8 cellular contexts compared by ENCODE assay signal in genomic region chr6:27471365-27472115, GRCh38. TPM values are rescaled to one million over a fixed set of nuclear protein-coding genes. Genes with fewer than 3 reads are reported as not detected.
DNase-seq lines count a peak whose midpoint lies in the region; ATAC-seq lines count a peak whose summit lies in the region.

No MANE protein-coding gene starts in this region.

- no peak overlapping the region for H2AK5ac ChIP-seq in mesenchymal stem cell (ENCODE audit: low read length, severe bottlenecking)

- H2BK15ac ChIP-seq in mesenchymal stem cell (ENCODE audit: low read depth, poor library complexity, severe bottlenecking), result no peak overlapping the region

- peak overlapping the region; percentile 95 for H3K27ac Mint-ChIP-seq in stimulated activated naive CD8-positive, alpha-beta T cell treated with anti-CD3 and anti-CD28 coated beads, Interleukin-15, Interleukin-2, amounts not matched to agents 100 ng/mL and 50 ng/mL, for 24 hours

- peak overlapping the region; percentile 75 for H3K4me2 ChIP-seq in mesenchymal stem cell (ENCODE audit: low read length, poor library complexity, severe bottlenecking)

- H3K9ac ChIP-seq in mesenchymal stem cell (ENCODE audit: low read length), result peak overlapping the region; percentile 92

- H3K4me1 ChIP-seq in mesenchymal stem cell (ENCODE audit: control insufficient read depth, insufficient read depth, low read depth, low read length), result peaks cover 1% of the 10 kb centered on the region

- peak overlapping the region; percentile 13 for H3K27ac ChIP-seq in angular gyrus (ENCODE audit: low read depth, low read length)
- no peak overlapping the region for H3K27ac ChIP-seq in mesenchymal stem cell (ENCODE audit: low read length, poor library complexity, severe bottlenecking)

- DNase-seq in stimulated activated naive CD8-positive, alpha-beta T cell treated with anti-CD3 and anti-CD28 coated beads, Interleukin-15, Interleukin-2, amounts not matched to agents 100 U/mL and 50 U/mL, for 24 hours, result no peak
- DNase-seq in mesenchymal stem cell, result peak; percentile 1
- DNase-seq in NOMO-1 treated with DMSO at 0.1 percent for 48 hours (lab: John Stamatoyannopoulos, UW; ENCODE audit: unreplicated experiment), result no peak
- DNase-seq in UCSD-AML1 (lab: John Stamatoyannopoulos, UW; ENCODE audit: unreplicated experiment), result no peak
- DNase-seq in cerebellar nuclear complex (lab: John Stamatoyannopoulos, UW), result no peak
- DNase-seq in putamen (ENCODE audit: low spot score), result no peak

- peaks cover 47% of the 10 kb centered on the region for H3K4me1 Mint-ChIP-seq in stimulated activated naive CD8-positive, alpha-beta T cell treated with anti-CD3 and anti-CD28 coated beads, Interleukin-15, Interleukin-2, amounts not matched to agents 100 ng/mL and 50 ng/mL, for 24 hours (ENCODE audit: low read depth)

- no peak overlapping the region for H2BK12ac ChIP-seq in mesenchymal stem cell (ENCODE audit: low read length in 2 of 2)

- peaks cover 12% of the 10 kb centered on the region for H3K9me3 ChIP-seq in mesenchymal stem cell (ENCODE audit: control insufficient read depth, low read length)

- H2AFZ ChIP-seq in mesenchymal stem cell (ENCODE audit: low read depth, low read length), result no peak overlapping the region

- no peak overlapping the region for H3K14ac ChIP-seq in mesenchymal stem cell (ENCODE audit: low read length in 2 of 2)

- H3K36me3 ChIP-seq in mesenchymal stem cell (ENCODE audit: control insufficient read depth in 1 of 2, insufficient read depth in 2 of 2, low read depth in 1 of 2, low read length in 2 of 2), result peaks cover 5 to 39% of the 10 kb centered on the region in 2 experiments

- no peak overlapping the region for H2BK120ac ChIP-seq in mesenchymal stem cell (ENCODE audit: low read depth, low read length)

- no peak overlapping the region for H4K91ac ChIP-seq in mesenchymal stem cell (ENCODE audit: low read length)

- no peak overlapping the region for H4K8ac ChIP-seq in mesenchymal stem cell (ENCODE audit: low read length)

- no peak overlapping the region for H3K4ac ChIP-seq in mesenchymal stem cell (ENCODE audit: low read depth in 1 of 2, low read length in 2 of 2)

- ATAC-seq in stimulated activated naive CD8-positive, alpha-beta T cell treated with anti-CD3 and anti-CD28 coated beads, Interleukin-15, Interleukin-2, amounts not matched to agents 100 U/mL and 50 U/mL, for 24 hours, result no peak

- 99% methylated on average over 4 of the region's 6 CpGs for WGBS in mesenchymal stem cell

- H3K23ac ChIP-seq in mesenchymal stem cell (ENCODE audit: low read length in 2 of 2), result no peak overlapping the region

- H3K4me3 Mint-ChIP-seq in stimulated activated naive CD8-positive, alpha-beta T cell treated with anti-CD3 and anti-CD28 coated beads, Interleukin-15, Interleukin-2, amounts not matched to agents 100 ng/mL and 50 ng/mL, for 24 hours, result peak overlapping the region; percentile 89

- no peaks in the 10 kb centered on the region for H3K27me3 Mint-ChIP-seq in stimulated activated naive CD8-positive, alpha-beta T cell treated with anti-CD3 and anti-CD28 coated beads, Interleukin-15, Interleukin-2, amounts not matched to agents 100 ng/mL and 50 ng/mL, for 24 hours

- peaks cover 12% of the 10 kb centered on the region for H3K79me1 ChIP-seq in mesenchymal stem cell (replicated peaks; ENCODE audit: low read length, poor library complexity, severe bottlenecking)

- no peaks in the 10 kb centered on the region for H3K27me3 ChIP-seq in mesenchymal stem cell (ENCODE audit: control insufficient read depth in 1 of 2, insufficient read depth in 1 of 2, low read length in 2 of 2)

- H3K36me3 Mint-ChIP-seq in stimulated activated naive CD8-positive, alpha-beta T cell treated with anti-CD3 and anti-CD28 coated beads, Interleukin-15, Interleukin-2, amounts not matched to agents 100 ng/mL and 50 ng/mL, for 24 hours (ENCODE audit: low read depth), result peaks cover 52% of the 10 kb centered on the region

- no peaks in the 10 kb centered on the region for H3K9me3 Mint-ChIP-seq in stimulated activated naive CD8-positive, alpha-beta T cell treated with anti-CD3 and anti-CD28 coated beads, Interleukin-15, Interleukin-2, amounts not matched to agents 100 ng/mL and 50 ng/mL, for 24 hours

- H3K4me3 ChIP-seq in mesenchymal stem cell (ENCODE audit: insufficient read depth in 1 of 2, low read depth in 1 of 2, low read length in 2 of 2), result peak overlapping the region in 1 of 2 experiments; percentile 90

- no peak overlapping the region for H3K18ac ChIP-seq in mesenchymal stem cell (ENCODE audit: low read depth in 1 of 2, low read length in 2 of 2)

- H2BK5ac ChIP-seq in mesenchymal stem cell (ENCODE audit: low read depth, low read length, poor library complexity, severe bottlenecking), result no peak overlapping the region

RNA-seq across cellular contexts. Expression of gene ZNF184, which starts 1.4 kb away (rescaled TPM):
- polyA plus RNA-seq in mesenchymal stem cell (2013, experiment 1 of 2), result 5.0 TPM
- polyA plus RNA-seq in mesenchymal stem cell (2013, experiment 2 of 2), result 5.2 TPM
